Comparison of ENCODE assay signal across 23 cellular contexts in the genomic region with DNA sequence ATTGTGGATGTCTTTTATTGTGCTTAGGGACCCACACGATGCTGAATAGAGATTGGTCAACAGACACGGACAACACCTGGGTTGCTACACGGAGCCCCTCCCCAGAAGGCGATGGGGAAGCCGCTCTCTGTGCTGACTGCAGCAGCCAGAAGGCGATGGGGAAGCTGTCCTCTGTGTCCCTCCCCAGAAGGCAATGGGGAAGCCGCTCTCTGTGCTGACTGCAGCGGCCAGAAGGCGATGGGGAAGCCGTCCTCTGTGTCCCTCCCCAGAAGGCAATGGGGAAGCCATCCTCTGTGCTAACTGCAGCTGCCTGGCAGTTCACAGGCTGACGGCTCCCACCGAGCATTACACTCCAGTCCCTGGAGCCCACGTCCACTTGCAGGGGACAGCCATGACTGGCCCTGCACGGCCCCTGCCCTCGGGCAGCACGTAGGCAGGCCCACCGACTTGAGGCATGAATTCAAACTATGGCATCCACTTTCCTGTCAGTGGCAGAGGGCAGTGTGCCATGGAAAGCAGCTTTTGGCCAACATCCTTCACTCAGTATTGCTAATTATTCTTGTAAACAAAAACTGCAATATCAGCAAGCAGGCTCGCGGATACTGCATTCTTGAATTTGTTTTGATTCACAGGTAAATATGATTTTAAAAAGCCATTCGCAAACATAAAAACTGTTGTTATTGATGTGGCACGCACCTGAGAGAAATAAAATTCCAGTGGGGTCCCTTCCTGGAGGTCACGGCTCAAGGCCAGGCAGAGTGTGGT. TPM values are rescaled to one million over a fixed set of nuclear protein-coding genes. Genes with fewer than 3 reads are reported as not detected.
DNase-seq lines count a peak whose midpoint lies in the region; ATAC-seq, FAIRE-seq and TF ChIP-seq lines count a peak whose summit lies in the region.
"Had no signal": no experiment of that assay in that cellular context is flagged by ENCODE, and none has a peak within 500 bp of the region (broad histone marks: within the 10 kb centered on the region; RNA-seq: fewer than 3 reads in every experiment).

No MANE protein-coding gene starts in this region.

- intact Hi-C loops in Right ventricle myocardium superior (cut with DNase I), result no loop called here
- intact Hi-C loops in Panc1 (cut with micrococcal nuclease; ENCODE audit: unreplicated experiment), result no loop called here
- intact Hi-C loops in kidney (cut with DNase I), result no loop called here

- no peak overlapping the region for H4K8ac ChIP-seq in trophoblast cell (ENCODE audit: low read depth, low read length)

- DNase-seq in Right ventricle myocardium superior, result peak; percentile 44
- DNase-seq in right atrium auricular region (ENCODE audit: low spot score), result no peak
- DNase-seq in Panc1 (ENCODE audit: low read depth, low spot score), result no peak
- DNase-seq in kidney, result peak; percentile 58
- no peak for DNase-seq in trophoblast cell
- no peak for DNase-seq in NCI-H2107 treated with DMSO at 0.1 percent for 48 hours (lab: John Stamatoyannopoulos, UW; ENCODE audit: unreplicated experiment)
- no peak for DNase-seq in omental fat pad (ENCODE audit: low spot score)
- DNase-seq in H54 (ENCODE audit: insufficient read length, low spot score), result no peak
- DNase-seq: C1 segment of cervical spinal cord, DMS 273 treated with DMSO at 0.1 percent for 48 hours, GF-D8, KG1, NCI-H1105 treated with DMSO at 0.1 percent for 48 hours, NCI-H1930, NCI-H774, Peyer's patch, SHP77, SK-N-SH had no signal

- CTCF ChIA-PET in Panc1 (lab: Charles Lee), result no interaction called here

- peak; percentile 48 for ATAC-seq in Right ventricle myocardium superior (ENCODE audit: poor library complexity)
- 0 out of 2 replicates have a peak, but pooled peaks have one; percentile 26 for ATAC-seq in Panc1
- no peak for ATAC-seq in omental fat pad (ENCODE audit: low FRiP score)
- ATAC-seq: GM23338 had no signal

- POLR2A ChIA-PET in Panc1 (lab: Charles Lee), result no interaction called here

- H2AFZ ChIP-seq in trophoblast cell (ENCODE audit: insufficient read depth, low read length, poor library complexity), result no peak overlapping the region
- H2AFZ ChIP-seq: GM23338 had no signal

- H3K4ac ChIP-seq in trophoblast cell (ENCODE audit: low read depth, low read length), result no peak overlapping the region

- H3K9ac ChIP-seq in kidney (ENCODE audit: low read length in 2 of 2) (no peak overlapping the region), trophoblast cell (ENCODE audit: low read length) (no peak overlapping the region)
- H3K9ac ChIP-seq: SK-N-SH had no signal

- H4K12ac ChIP-seq in trophoblast cell (ENCODE audit: low read depth, low read length), result no peak overlapping the region

- H3K4me1 ChIP-seq in right atrium auricular region, result no peaks in the 10 kb centered on the region
- peaks cover 7% of the 10 kb centered on the region; the same call in 1 of the 2 replicates for H3K4me1 ChIP-seq in Panc1 (ENCODE audit: control insufficient read depth, insufficient read depth, low read length)
- H3K4me1 ChIP-seq in kidney (ENCODE audit: control insufficient read depth in 1 of 2, insufficient read depth in 1 of 2, low read depth in 1 of 2, low read length in 2 of 2), result no peaks in the 10 kb centered on the region
- no peaks in the 10 kb centered on the region for H3K4me1 ChIP-seq in trophoblast cell (ENCODE audit: control insufficient read depth in 1 of 2, insufficient read depth in 2 of 2, low read length in 2 of 2)
- H3K4me1 ChIP-seq: Peyer's patch had no signal

- H2BK5ac ChIP-seq in trophoblast cell (ENCODE audit: low read depth, low read length, poor library complexity), result no peak overlapping the region

- H2BK120ac ChIP-seq in trophoblast cell (ENCODE audit: insufficient read depth, low read length, poor library complexity), result no peak overlapping the region

- BruUV-seq in Panc1 (replicated peaks; lab: Mats Ljungman, UMichigan), result no TSS peak

- H3K14ac ChIP-seq in trophoblast cell (ENCODE audit: low read length), result no peak overlapping the region

- TF ChIP-seq CTCF in right atrium auricular region (IDR thresholded peaks at IDR 0.05) (no peak), Panc1 (IDR thresholded peaks at IDR 0.05) (no peak), kidney (IDR thresholded peaks at IDR 0.05; ENCODE audit: borderline replicate concordance, extremely low read depth, insufficient read depth) (no peak), omental fat pad (IDR thresholded peaks at IDR 0.05) (no peak)

- no peaks in the 10 kb centered on the region for H3K79me2 ChIP-seq in trophoblast cell (ENCODE audit: control insufficient read depth, insufficient read depth, low read length, poor library complexity)

- no peak overlapping the region for H3K23ac ChIP-seq in trophoblast cell (ENCODE audit: low read length)

- H3K27me3 ChIP-seq in right atrium auricular region (no peaks in the 10 kb centered on the region), Panc1 (ENCODE audit: control insufficient read depth, insufficient read depth, low read length) (peaks cover 16% of the 10 kb centered on the region), trophoblast cell (ENCODE audit: insufficient read depth, low read length) (no peaks in the 10 kb centered on the region)
- H3K27me3 ChIP-seq: Peyer's patch had no signal

- H2BK12ac ChIP-seq in trophoblast cell (ENCODE audit: low read length), result no peak overlapping the region

- no peaks in the 10 kb centered on the region for H3K36me3 ChIP-seq in right atrium auricular region
- H3K36me3 ChIP-seq in Panc1 (ENCODE audit: control insufficient read depth, insufficient read depth, low read length), result no peaks in the 10 kb centered on the region
- H3K36me3 ChIP-seq in kidney (ENCODE audit: control insufficient read depth in 1 of 2, insufficient read depth in 2 of 2, low read length in 2 of 2), result no peaks in the 10 kb centered on the region
- H3K36me3 ChIP-seq in trophoblast cell (ENCODE audit: control insufficient read depth in 1 of 2, insufficient read depth in 2 of 2, low read length in 2 of 2), result no peaks in the 10 kb centered on the region
- H3K36me3 ChIP-seq: Peyer's patch had no signal

- in situ Hi-C loops in Panc1 (cut with HindIII; ENCODE audit: low pct_unique_long_range_greater_than_20kb, low sequenced_read_pairs), result no loop called here

- H3K4me3 ChIP-seq in right atrium auricular region, result no peak overlapping the region
- H3K4me3 ChIP-seq in Panc1 (ENCODE audit: low read depth in 2 of 2, low read length in 2 of 2), result no peak overlapping the region
- no peak overlapping the region for H3K4me3 ChIP-seq in kidney (ENCODE audit: low read length in 2 of 2)
- peak overlapping the region; percentile 12 for H3K4me3 ChIP-seq in trophoblast cell (ENCODE audit: low read depth, low read length)
- H3K4me3 ChIP-seq: GM23338, Peyer's patch had no signal

- H3K18ac ChIP-seq in trophoblast cell (ENCODE audit: low read length), result no peak overlapping the region

- H3K27ac ChIP-seq in right atrium auricular region, result no peak overlapping the region
- no peak overlapping the region for H3K27ac ChIP-seq in Panc1 (ENCODE audit: low read length)
- no peak overlapping the region for H3K27ac ChIP-seq in kidney (ENCODE audit: low read depth in 2 of 2, low read length in 2 of 2)
- H3K27ac ChIP-seq in trophoblast cell (ENCODE audit: low read depth, low read length), result no peak overlapping the region
- H3K27ac ChIP-seq: Peyer's patch had no signal

- no peak for TF ChIP-seq POLR2A in H54 (IDR thresholded peaks at IDR 0.05; ENCODE audit: low read depth, low read length)

- no peaks in the 10 kb centered on the region for H3K9me3 ChIP-seq in right atrium auricular region
- no peaks in the 10 kb centered on the region for H3K9me3 ChIP-seq in Panc1 (ENCODE audit: control insufficient read depth, insufficient read depth, low read depth, low read length)
- no peaks in the 10 kb centered on the region for H3K9me3 ChIP-seq in kidney (ENCODE audit: control insufficient read depth in 1 of 2, low read length in 2 of 2)
- H3K9me3 ChIP-seq in trophoblast cell (ENCODE audit: insufficient read depth, low read depth, low read length), result peaks cover 2% of the 10 kb centered on the region
- H3K9me3 ChIP-seq: Peyer's patch, SK-N-SH had no signal

- FAIRE-seq in kidney (lab: Jason Lieb, UNC) (no peak), H54 (lab: Jason Lieb, UNC) (no peak)
- FAIRE-seq: GM12891, GM18507 had no signal

- no peak overlapping the region for H3K4me2 ChIP-seq in trophoblast cell (ENCODE audit: low read length)
- H3K4me2 ChIP-seq: GM23338, SK-N-SH had no signal

- WGBS in trophoblast cell (ENCODE audit: extremely low coverage, insufficient coverage, insufficient read length), result no CpG with 5 or more reads among the region's 22 CpGs

- H4K91ac ChIP-seq in trophoblast cell (ENCODE audit: low read depth, low read length), result no peak overlapping the region

- no peak overlapping the region for H2AK5ac ChIP-seq in trophoblast cell (ENCODE audit: low read length)

- H3K79me1 ChIP-seq in trophoblast cell (ENCODE audit: low read length), result no peaks in the 10 kb centered on the region

RNA-seq across cellular contexts. Expression of gene CLPTM1L, which starts 48.1 kb away (rescaled TPM):
- total RNA-seq in Right ventricle myocardium superior (30.4 TPM), right atrium auricular region (10 to 100 TPM; 56.6 to 85.4 TPM), Panc1 (2021; ENCODE audit: unreplicated experiment) (188 TPM), kidney (96.6 TPM), omental fat pad (100 to 1,000 TPM in 2 of 4 donors, 10 to 100 TPM in 2; 65.0 to 165 (median 106) TPM)
- polyA plus RNA-seq in Panc1 (2012; ENCODE audit: insufficient read length), result 187 TPM
- polyA plus RNA-seq in kidney (ENCODE audit: insufficient read depth, low read depth, low replicate concordance), result 135 TPM
- polyA plus RNA-seq in trophoblast cell (2013), result 84.8 and 91.2 TPM in 2 replicates

RNA-seq across cellular contexts. Expression of gene SLC6A3, which starts 52.3 kb away (rescaled TPM):
- total RNA-seq in Right ventricle myocardium superior (not detected), right atrium auricular region (under 1 TPM in 1 of 2 donors, not detected in 1; 0.16 TPM), Panc1 (2021; ENCODE audit: unreplicated experiment) (0.05 TPM), kidney (0.54 TPM), omental fat pad (1 to 10 TPM in 1 of 4 donors, under 1 TPM in 3; 0.32 to 1.2 (median 0.55) TPM)
- polyA plus RNA-seq in Panc1 (2012; ENCODE audit: insufficient read length), result 0.06 TPM
- 0.09 TPM for polyA plus RNA-seq in kidney (ENCODE audit: insufficient read depth, low read depth, low replicate concordance)
- 0.11 TPM in 2 replicates for polyA plus RNA-seq in trophoblast cell (2013)
- total RNA-seq: A673, NCI-H460 had no signal
- polyA plus RNA-seq: SK-N-SH had no signal

Comparison
In these comparisons a context has a peak if more than half of its experiments do, and no peak if none do; other contexts are left out.
1. DNase-seq: peak in Right ventricle myocardium superior (single experiment) and kidney (single experiment); none in right atrium auricular region (single experiment), Panc1 (single experiment), trophoblast cell (0 of 2), NCI-H2107 treated with DMSO at 0.1 percent for 48 hours (single experiment), omental fat pad (single experiment) and H54 (single experiment).